16 cellular contexts compared by ENCODE assay signal in the genomic region with DNA sequence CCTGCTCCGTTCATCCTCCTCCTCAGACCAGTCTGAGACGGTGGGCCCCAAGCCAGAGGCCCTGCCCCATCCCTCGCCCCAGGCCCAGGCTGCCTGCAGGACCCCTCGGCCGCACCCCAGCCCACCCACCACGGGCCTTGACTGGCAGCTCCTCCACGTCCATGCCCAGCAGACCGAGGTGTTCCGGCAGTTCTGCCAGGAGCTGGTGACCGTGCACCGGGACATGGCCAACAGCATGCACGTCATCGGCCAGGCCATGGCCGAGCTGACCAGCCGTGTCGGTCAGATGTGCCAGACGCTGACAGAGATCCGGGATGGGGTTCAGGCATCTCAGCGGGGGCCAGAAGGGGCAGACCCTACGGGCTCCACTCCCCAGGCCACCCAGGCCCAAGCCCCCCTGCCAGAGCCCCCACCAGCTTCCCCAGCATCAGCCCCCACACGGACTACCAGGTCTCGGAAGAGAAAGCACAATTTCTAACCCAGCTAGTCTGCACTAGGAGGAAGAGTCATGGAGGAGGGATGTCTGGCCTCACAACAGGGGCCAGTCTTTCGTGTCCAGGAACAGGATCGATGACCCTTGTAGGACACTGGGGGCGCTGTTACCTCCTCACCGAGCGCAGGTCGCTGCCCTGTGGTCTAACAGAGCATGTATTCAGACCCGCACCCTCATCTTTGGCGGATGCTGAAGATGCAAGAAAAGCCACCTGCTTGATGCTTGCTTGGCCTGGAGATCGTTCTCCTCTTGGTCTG.
A peak's percentile ranks its signal among the peaks of the same experiment; 100 is the strongest.
DNase-seq lines count a peak whose midpoint lies in the region; ATAC-seq and TF ChIP-seq lines count a peak whose summit lies in the region.
"Had no signal": no experiment of that assay in that cellular context is flagged by ENCODE, and none has a peak within 500 bp of the region (broad histone marks: within the 10 kb centered on the region; RNA-seq: fewer than 3 reads in every experiment).

No MANE protein-coding gene starts in this region.

- H3K4me3 ChIP-seq in PC-3 (ENCODE audit: low read length) (no peak overlapping the region), stomach smooth muscle (ENCODE audit: low read length in 2 of 2) (no peak overlapping the region)
- H3K4me3 ChIP-seq: esophagus squamous epithelium, prostate gland had no signal

- no TSS peak for BruUV-seq in PC-3 (replicated peaks; lab: Mats Ljungman, UMichigan)

- peak; percentile 34; the same call in 1 of the 2 replicates for TF ChIP-seq CTCF in PC-3 (conservative IDR thresholded peaks at IDR 0.05; ENCODE audit: low read depth, low read length)
- TF ChIP-seq CTCF in foreskin keratinocyte (conservative IDR thresholded peaks at IDR 0.05), result peak; percentile 18

- DNase-seq in activated effector memory CD4-positive, alpha-beta T cell treated with anti-CD3 and anti-CD28 coated beads, Interleukin-2, amount 50 U/mL, for 16 hours, result peak; percentile 56
- DNase-seq in activated effector memory CD4-positive, alpha-beta T cell treated with Interleukin-2 at 50 U/mL for 16 hours, result no peak
- DNase-seq in PC-3 (no peak), foreskin keratinocyte (no peak)
- DNase-seq: activated CD8-positive, alpha-beta T cell treated with anti-CD3 and anti-CD28 coated beads for 36 hours; amniotic stem cell; esophagus squamous epithelium; left cardiac atrium; NCI-H1048; NCI-H2171 treated with DMSO at 0.1 percent for 48 hours had no signal

- H3K27ac ChIP-seq in PC-3 (ENCODE audit: low read length), result no peak overlapping the region
- H3K27ac ChIP-seq in foreskin keratinocyte, result no peak overlapping the region
- peak overlapping the region; percentile 98 for H3K27ac ChIP-seq in stomach smooth muscle (ENCODE audit: low read length)
- H3K27ac ChIP-seq: esophagus squamous epithelium had no signal

- no peaks in the 10 kb centered on the region for H3K79me2 ChIP-seq in PC-3 (ENCODE audit: low read length)

- POLR2A ChIA-PET in PC-3 (lab: Charles Lee; ENCODE audit: unreplicated experiment), result no interaction called here

- H3K4me1 ChIP-seq in PC-3 (ENCODE audit: insufficient read depth, low read length), result no peaks in the 10 kb centered on the region
- H3K4me1 ChIP-seq in foreskin keratinocyte, result no peaks in the 10 kb centered on the region
- peaks cover 44% of the 10 kb centered on the region for H3K4me1 ChIP-seq in stomach smooth muscle (ENCODE audit: control insufficient read depth, insufficient read depth, low read length)

- no peak overlapping the region for H3K9ac ChIP-seq in PC-3 (ENCODE audit: low read length)
- no peak overlapping the region for H3K9ac ChIP-seq in stomach smooth muscle (ENCODE audit: low read length in 2 of 2)

- H3F3A ChIP-seq in PC-3 (ENCODE audit: low read length, unreplicated experiment), result no peaks in the 10 kb centered on the region

- H3K9me2 ChIP-seq in PC-3 (replicated peaks; ENCODE audit: low read length), result no peaks in the 10 kb centered on the region

- H3K4me2 ChIP-seq in PC-3 (ENCODE audit: low read length), result no peak overlapping the region

- no peaks in the 10 kb centered on the region for H3K36me3 ChIP-seq in PC-3 (ENCODE audit: low read depth, low read length)
- H3K36me3 ChIP-seq in stomach smooth muscle (ENCODE audit: control insufficient read depth in 2 of 2, insufficient read depth in 2 of 2, low read length in 2 of 2), result peaks cover 0 to 9% of the 10 kb centered on the region in 2 donors

- intact Hi-C loops in PC-3 (cut with micrococcal nuclease), result no loop called here

- H3K27me3 ChIP-seq in PC-3 (ENCODE audit: low read length) (no peaks in the 10 kb centered on the region), foreskin keratinocyte (no peaks in the 10 kb centered on the region), stomach smooth muscle (ENCODE audit: control insufficient read depth in 1 of 2, insufficient read depth in 2 of 2, low read length in 2 of 2) (no peaks in the 10 kb centered on the region)
- H3K27me3 ChIP-seq: esophagus squamous epithelium had no signal

- H3K9me3 ChIP-seq in PC-3 (ENCODE audit: low read length) (no peaks in the 10 kb centered on the region), stomach smooth muscle (ENCODE audit: control insufficient read depth in 2 of 2, low read length in 2 of 2) (no peaks in the 10 kb centered on the region)
- H3K9me3 ChIP-seq: esophagus squamous epithelium, prostate gland had no signal

- CTCF ChIA-PET in PC-3 (lab: Charles Lee), result no interaction called here

- no peak overlapping the region for H2AFZ ChIP-seq in PC-3 (ENCODE audit: low read length)

- ATAC-seq in PC-3, result no peak
- no peak for ATAC-seq in foreskin keratinocyte
- ATAC-seq in HG02678 (IDR thresholded peaks at IDR 0.05; ENCODE audit: unreplicated experiment), result no peak
- ATAC-seq in GM21529 (IDR thresholded peaks at IDR 0.05; ENCODE audit: unreplicated experiment), result no peak
- no peak for ATAC-seq in GM21423 (IDR thresholded peaks at IDR 0.05; ENCODE audit: unreplicated experiment)
- ATAC-seq: activated CD8-positive, alpha-beta T cell treated with anti-CD3 and anti-CD28 coated beads for 36 hours; activated T-helper 17 cell treated with anti-CD3 and anti-CD28 coated beads, Interleukin-2, amount 50 U/mL, for 72 hours; left cardiac atrium had no signal

- no peaks in the 10 kb centered on the region for H4K20me1 ChIP-seq in PC-3 (ENCODE audit: low read length)
